Comparison of ENCODE assay signal across 1 cellular context in genomic region chr3:189119947-189120346, GRCh38.
TF ChIP-seq lines count a peak whose summit lies in the region.

No MANE protein-coding gene starts in this region.

TF ChIP-seq in GM23338, 12 proteins besides CTCF, POLR2A, EP300 and RAD21 (continued from another document):
- TF ChIP-seq ZNF462 (CRISPR knock-in tag; IDR thresholded peaks at IDR 0.05) (no peak), JUNB (IDR thresholded peaks at IDR 0.05; ENCODE audit: unreplicated experiment) (no peak), ZNF331 (CRISPR knock-in tag; IDR thresholded peaks at IDR 0.05; ENCODE audit: low read depth) (no peak), STAT1 (IDR thresholded peaks at IDR 0.05; ENCODE audit: unreplicated experiment) (no peak), REST (IDR thresholded peaks at IDR 0.05; ENCODE audit: unreplicated experiment) (no peak), EZH2 (IDR thresholded peaks at IDR 0.05; ENCODE audit: low read depth, unreplicated experiment) (no peak), CREB1 (CRISPR knock-in tag; IDR thresholded peaks at IDR 0.05; ENCODE audit: low read depth) (no peak), ZNF114 (CRISPR knock-in tag; IDR thresholded peaks at IDR 0.05) (no peak), POLR2AphosphoS5 (IDR thresholded peaks at IDR 0.05; ENCODE audit: low read depth) (no peak)
